In the genomic region with DNA sequence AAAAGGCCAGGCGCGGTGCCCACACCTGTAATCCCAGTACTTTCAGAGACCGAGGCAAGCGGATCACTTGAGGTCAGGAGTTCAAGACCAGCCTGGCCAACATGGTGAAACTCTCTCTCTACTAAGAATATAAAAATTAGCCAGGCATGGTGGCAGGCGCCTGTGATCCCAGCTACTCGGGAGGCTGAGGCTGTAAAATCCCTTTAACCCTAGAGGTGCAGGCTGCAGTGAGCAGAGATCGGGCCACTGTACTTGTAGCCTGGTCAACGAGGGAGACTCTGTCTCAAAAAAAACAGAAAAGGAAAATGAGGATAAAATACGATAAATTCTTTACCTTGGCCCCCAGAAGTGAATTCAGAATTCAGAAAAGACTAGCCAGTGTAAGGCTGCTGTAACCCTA, we compare ENCODE assay signal across 8 cellular contexts. TPM values are rescaled to one million over a fixed set of nuclear protein-coding genes. Genes with fewer than 3 reads are reported as not detected.
DNase-seq lines count a peak whose midpoint lies in the region; ATAC-seq, FAIRE-seq and TF ChIP-seq lines count a peak whose summit lies in the region.

No MANE protein-coding gene starts in this region.

- H2BK20ac ChIP-seq in H1 (ENCODE audit: low read length), result no peak overlapping the region

- H3K4me3 ChIP-seq in OCI-LY1 (ENCODE audit: low read depth, low read length, poor library complexity, severe bottlenecking) (peak overlapping the region; percentile 71), H1 (ENCODE audit: extremely low read depth in 1 of 4, insufficient read depth in 2 of 4, low read depth in 3 of 4, low read length in 4 of 4) (peak overlapping the region; percentile 32 to 87 (median 76); a peak in 6 of 8 replicates), neutrophil (ENCODE audit: low read depth in 1 of 2, low read length in 1 of 2) (peak overlapping the region; percentile 69 to 97)

- H3K4me2 ChIP-seq in OCI-LY1 (ENCODE audit: low read length) (peak overlapping the region; percentile 97), H1 (ENCODE audit: insufficient read depth in 1 of 2, low read depth in 2 of 2, low read length in 2 of 2) (peak overlapping the region; percentile 77 to 95)

- H2BK120ac ChIP-seq in H1 (replicated peaks; ENCODE audit: low read depth, low read length), result no peak overlapping the region

- no peak overlapping the region for H2AK5ac ChIP-seq in H1 (ENCODE audit: low read depth, low read length)

- H3K23me2 ChIP-seq in H1 (ENCODE audit: low read depth, low read length), result peaks cover 10% of the 10 kb centered on the region

- no peak overlapping the region for H4K8ac ChIP-seq in H1 (ENCODE audit: extremely low read depth, insufficient read depth, low read length)

- H3K9ac ChIP-seq in OCI-LY1 (ENCODE audit: low read length) (peak overlapping the region; percentile 64), H1 (replicated peaks in 1 of 4; ENCODE audit: extremely low read depth in 1 of 4, low read depth in 3 of 4, low read length in 3 of 4) (peak overlapping the region in 1 of 4 experiments; percentile 33; a peak in 1 of 7 replicates)

- no peak for TF ChIP-seq RAD21 in H1 (IDR thresholded peaks at IDR 0.05 in 1 of 2, conservative IDR thresholded peaks at IDR 0.05 in 1 of 2; ENCODE audit: low read depth in 2 of 2, low read length in 2 of 2)

- H3K9me3 Mint-ChIP-seq in CD4-positive, alpha-beta T cell, result no peaks in the 10 kb centered on the region

- no peak overlapping the region for H3K23ac ChIP-seq in H1 (ENCODE audit: insufficient read length)

- ATAC-seq in CD4-positive, alpha-beta T cell (ENCODE audit: poor library complexity), result no peak
- ATAC-seq in HG02798 (IDR thresholded peaks at IDR 0.05; ENCODE audit: poor library complexity, unreplicated experiment), result no peak
- no peak for ATAC-seq in HG03139 (IDR thresholded peaks at IDR 0.05; ENCODE audit: unreplicated experiment)

- H3K36me3 ChIP-seq in OCI-LY1 (ENCODE audit: insufficient read depth, low read length) (peaks cover 11% of the 10 kb centered on the region), H1 (ENCODE audit: control insufficient read depth in 2 of 4, insufficient read depth in 4 of 4, low read length in 3 of 4) (no peaks in the 10 kb centered on the region), neutrophil (no peaks in the 10 kb centered on the region)

- peak overlapping the region; percentile 96 for H3K27ac Mint-ChIP-seq in CD4-positive, alpha-beta T cell

- H3K4me1 Mint-ChIP-seq in CD4-positive, alpha-beta T cell (ENCODE audit: low read depth), result peaks cover 25% of the 10 kb centered on the region

- no peak overlapping the region for H3K14ac ChIP-seq in H1 (ENCODE audit: insufficient read length)

- H3K79me1 ChIP-seq in H1 (ENCODE audit: low read depth, low read length), result no peaks in the 10 kb centered on the region

- no peak for TF ChIP-seq EP300 in H1 (IDR thresholded peaks at IDR 0.05; ENCODE audit: borderline replicate concordance in 1 of 2, low read depth in 2 of 2, low read length in 2 of 2)

- H3K36me3 Mint-ChIP-seq in CD4-positive, alpha-beta T cell (ENCODE audit: low read depth), result peaks cover 12% of the 10 kb centered on the region

- no peak overlapping the region for H3K4ac ChIP-seq in H1 (replicated peaks; ENCODE audit: insufficient read length, low read depth, low read length)

- CTCF ChIA-PET in CD4-positive, alpha-beta T cell (lab: Charles Lee), result interaction anchor here (1.7 kb wide), 1 partner anchor 128 kb away, joined by 5 read pairs; no protein-coding TSS in a partner anchor
- CTCF ChIA-PET in H1 (lab: Charles Lee; ENCODE audit: partially characterized antibody), result no interaction called here

- H4K91ac ChIP-seq in H1 (replicated peaks; ENCODE audit: insufficient read length, low read length), result no peak overlapping the region

- H2AFZ ChIP-seq in OCI-LY1 (ENCODE audit: low read length) (no peak overlapping the region), H1 (ENCODE audit: low read length) (no peak overlapping the region)

- no peak overlapping the region for H2BK15ac ChIP-seq in H1 (ENCODE audit: low read length)

- intact Hi-C loops in CD4-positive, alpha-beta T cell (cut with DNase I, micrococcal nuclease), result loop anchor here in 1 of 2 experiments (5.0 kb wide), 1 partner anchor 706 kb away; a partner anchor contains a TSS

- no peaks in the 10 kb centered on the region for H3K27me3 Mint-ChIP-seq in CD4-positive, alpha-beta T cell

- no peak overlapping the region for H4K5ac ChIP-seq in H1 (ENCODE audit: insufficient read length, low read depth, low read length)

- no peak overlapping the region for H3K18ac ChIP-seq in H1 (ENCODE audit: extremely low read depth, low read length)

- FAIRE-seq in H1 (lab: Jason Lieb, UNC) (no peak), GM12892 (lab: Jason Lieb, UNC) (no peak)

- TF ChIP-seq POLR2A in H1 (IDR thresholded peaks at IDR 0.05; ENCODE audit: control extremely low read depth in 1 of 2, low read depth in 2 of 2, low read length in 2 of 2), result no peak
- TF ChIP-seq POLR2A in GM12892 (IDR thresholded peaks at IDR 0.05; ENCODE audit: low read depth, low read length), result no peak

- H3K27me3 ChIP-seq in CD4-positive, alpha-beta T cell (ENCODE audit: control insufficient read depth, insufficient read depth, low read length), result no peaks in the 10 kb centered on the region
- H3K27me3 ChIP-seq in OCI-LY1 (ENCODE audit: insufficient read depth, low read length), result no peaks in the 10 kb centered on the region
- H3K27me3 ChIP-seq in H1 (replicated peaks in 1 of 4; ENCODE audit: control insufficient read depth in 3 of 4, extremely low read depth in 1 of 4, insufficient read depth in 3 of 4, low read length in 3 of 4), result no peaks in the 10 kb centered on the region
- no peaks in the 10 kb centered on the region for H3K27me3 ChIP-seq in neutrophil

- POLR2A ChIA-PET in CD4-positive, alpha-beta T cell (lab: Charles Lee), result interaction anchor here (2.6 to 4.7 kb wide), 2 partner anchors 12 to 127 kb away, joined by 15 to 197 read pairs; a partner anchor contains a TSS
- POLR2A ChIA-PET in H1 (lab: Charles Lee; ENCODE audit: partially characterized antibody), result interaction anchor here (1.4 kb wide), 1 partner anchor 13 kb away, joined by 3 read pairs; a partner anchor contains a TSS

- no peaks in the 10 kb centered on the region for H4K20me1 ChIP-seq in OCI-LY1 (ENCODE audit: insufficient read depth, low read length)
- peaks cover 2% of the 10 kb centered on the region in 2 experiments for H4K20me1 ChIP-seq in H1 (replicated peaks in 1 of 2; ENCODE audit: control insufficient read depth in 1 of 2, insufficient read depth in 2 of 2, low read length in 2 of 2)

- WGBS in H1 (ENCODE audit: extremely low coverage in 1 of 2, insufficient coverage in 1 of 2, insufficient read length in 1 of 2, insufficient replicate concordance in 2 of 2, low coverage in 1 of 2, low lambda C conversion rate in 2 of 2, missing lambda C conversion rate in 1 of 2), 2 experiments, result 81% methylated on average over 9 of the region's 9 CpGs; no CpG with 5 or more reads in 1 of the 2 experiments

- TF ChIP-seq CTCF in CD4-positive, alpha-beta T cell (IDR thresholded peaks at IDR 0.05), result no peak
- no peak for TF ChIP-seq CTCF in OCI-LY1 (IDR thresholded peaks at IDR 0.05; ENCODE audit: low read length)
- no peak for TF ChIP-seq CTCF in H1 (IDR thresholded peaks at IDR 0.05; ENCODE audit: control extremely low read depth in 1 of 3, insufficient read depth in 1 of 3, low read depth in 1 of 3, low read length in 3 of 3)
- TF ChIP-seq CTCF in neutrophil (IDR thresholded peaks at IDR 0.05), result no peak

- H3F3A ChIP-seq in OCI-LY1 (ENCODE audit: insufficient read depth, low read length), result no peaks in the 10 kb centered on the region

- no peaks in the 10 kb centered on the region for H3K9me2 ChIP-seq in OCI-LY1 (ENCODE audit: low read depth, low read length)

- H3K27ac ChIP-seq in CD4-positive, alpha-beta T cell (ENCODE audit: low read depth, low read length), result no peak overlapping the region
- H3K27ac ChIP-seq in OCI-LY1 (ENCODE audit: low read depth, low read length, poor library complexity, severe bottlenecking) (peak overlapping the region; percentile 49), H1 (ENCODE audit: low read depth, low read length) (no peak overlapping the region), neutrophil (peak overlapping the region; percentile 94)

- H2BK12ac ChIP-seq in H1 (ENCODE audit: low read depth, low read length), result no peak overlapping the region

- H3K9me3 ChIP-seq in CD4-positive, alpha-beta T cell (ENCODE audit: control insufficient read depth, low read length), result no peaks in the 10 kb centered on the region
- H3K9me3 ChIP-seq in OCI-LY1 (ENCODE audit: low read length), result 0 out of 2 replicates have a peak, but pooled peaks cover 3% of the 10 kb centered on the region
- H3K9me3 ChIP-seq in H1 (ENCODE audit: insufficient read depth in 2 of 2, low read depth in 1 of 2, low read length in 1 of 2), result no peaks in the 10 kb centered on the region
- no peaks in the 10 kb centered on the region for H3K9me3 ChIP-seq in neutrophil

- H3K4me3 Mint-ChIP-seq in CD4-positive, alpha-beta T cell, result peak overlapping the region; percentile 87

- DNase-seq in CD4-positive, alpha-beta T cell, result no peak
- DNase-seq in H1 (ENCODE audit: low read depth in 1 of 2, low spot score in 2 of 2) (no peak), NCI-H2107 treated with DMSO at 0.1 percent for 48 hours (lab: John Stamatoyannopoulos, UW; ENCODE audit: unreplicated experiment) (no peak), GM12892 (ENCODE audit: insufficient read length) (no peak)

- H3K4me1 ChIP-seq in OCI-LY1 (ENCODE audit: insufficient read depth, low read length, severe bottlenecking) (peaks cover 13% of the 10 kb centered on the region), H1 (replicated peaks in 1 of 4; ENCODE audit: control insufficient read depth in 3 of 4, insufficient read depth in 4 of 4, low read length in 3 of 4) (0 out of 7 replicates have a peak, but pooled peaks cover 0 to 6% (median 0%) of the 10 kb centered on the region in 4 experiments), neutrophil (ENCODE audit: control insufficient read depth in 1 of 2, insufficient read depth in 1 of 2, low read depth in 1 of 2, low read length in 1 of 2) (peaks cover 19 to 21% of the 10 kb centered on the region in 2 experiments)

- H3K79me2 ChIP-seq in OCI-LY1 (ENCODE audit: insufficient read depth, low read length) (peaks cover 30% of the 10 kb centered on the region), H1 (ENCODE audit: control insufficient read depth in 1 of 2, insufficient read depth in 2 of 2, low read length in 2 of 2) (peaks cover 0 to 12% of the 10 kb centered on the region in 2 experiments; a peak in 1 of 4 replicates)

- no peak overlapping the region for H3K56ac ChIP-seq in H1 (replicated peaks; ENCODE audit: insufficient read length, low read depth, low read length)

- no peak overlapping the region for H2BK5ac ChIP-seq in H1 (ENCODE audit: low read depth, low read length)

RNA-seq across cellular contexts. Expression of a gene that starts 1.6 kb away (rescaled TPM):
- total RNA-seq in CD4-positive, alpha-beta T cell, result 10 to 100 TPM; 38.4 to 40.3 TPM
- total RNA-seq in H1 (2021; fragmentation: NEBNext Ultra II Directional; extraction: Animal tissue kit (Norgen Biotek cat#: 25700)), result 16.8 and 17.8 TPM in 2 replicates
- 20.5 and 21.9 TPM in 2 replicates for polyA plus RNA-seq in H1 (2011; rRNA removed)
- polyA plus RNA-seq in H1 (2011; cell fraction: cytosol; rRNA removed), result 33.1 TPM
- 43.9 TPM for polyA plus RNA-seq in H1 (2011; cell fraction: nucleus; rRNA removed)
- 14.6 to 20.9 TPM (median 17.7 TPM) in 4 replicates for polyA plus RNA-seq in H1 (2012, experiment 1 of 2)
- polyA plus RNA-seq in H1 (2012, experiment 2 of 2), result 3.9 TPM
- polyA plus RNA-seq in H1 (2013, experiment 1 of 2), result 12.8 TPM
- 12.5 TPM for polyA plus RNA-seq in H1 (2013, experiment 2 of 2)
- polyA minus RNA-seq in H1 (2011; rRNA and poly(A)+ RNA removed), result 8.7 and 11.9 TPM in 2 replicates
- polyA minus RNA-seq in H1 (2011; cell fraction: cytosol; rRNA and poly(A)+ RNA removed), result 5.6 TPM
- polyA minus RNA-seq in H1 (2011; cell fraction: nucleus; rRNA and poly(A)+ RNA removed), result 15.8 TPM
- polyA plus RNA-seq in GM12892 (2012; ENCODE audit: missing spikeins), result 18.8 TPM

RNA-seq across cellular contexts. Expression of a gene that starts 13.3 kb away (rescaled TPM):
- not detected for total RNA-seq in CD4-positive, alpha-beta T cell
- total RNA-seq in H1 (2021; fragmentation: NEBNext Ultra II Directional; extraction: Animal tissue kit (Norgen Biotek cat#: 25700)), result 4.2 and 4.3 TPM in 2 replicates
- polyA plus RNA-seq in H1 (2011; rRNA removed), result 0.75 and 0.97 TPM in 2 replicates
- polyA plus RNA-seq in H1 (2011; cell fraction: cytosol; rRNA removed), result 2.9 TPM
- polyA plus RNA-seq in H1 (2011; cell fraction: nucleus; rRNA removed), result 0.51 TPM
- polyA plus RNA-seq in H1 (2012, experiment 1 of 2), result 1.8 to 3.8 TPM (median 2.8 TPM) in 4 replicates
- polyA plus RNA-seq in H1 (2012, experiment 2 of 2), result 0.50 TPM
- polyA plus RNA-seq in H1 (2013, experiment 1 of 2), result 3.9 TPM
- 4.2 TPM for polyA plus RNA-seq in H1 (2013, experiment 2 of 2)
- polyA minus RNA-seq in H1 (2011; rRNA and poly(A)+ RNA removed), result 0.82 and 0.98 TPM in 2 replicates
- 0.51 TPM for polyA minus RNA-seq in H1 (2011; cell fraction: cytosol; rRNA and poly(A)+ RNA removed)
- polyA minus RNA-seq in H1 (2011; cell fraction: nucleus; rRNA and poly(A)+ RNA removed), result 2.1 TPM
- 1.00 TPM for polyA plus RNA-seq in GM12892 (2012; ENCODE audit: missing spikeins)

Comparison
In these comparisons a context has a peak if more than half of its experiments do, and no peak if none do; other contexts are left out.
1. H3K27ac ChIP-seq: peak in OCI-LY1 (single experiment) and neutrophil (single experiment); none in CD4-positive, alpha-beta T cell (single experiment) and H1 (single experiment).
2. Peak in every context shown above with its lines, with median percentiles within 50 percentile points of each other: H3K4me3 ChIP-seq.